Comparison of ENCODE assay signal across 19 cellular contexts in genomic region chr5:156147251-156147947, GRCh38.
DNase-seq lines count a peak whose midpoint lies in the region; ATAC-seq and TF ChIP-seq lines count a peak whose summit lies in the region.
"Had no signal": no experiment of that assay in that cellular context is flagged by ENCODE, and none has a peak within 500 bp of the region (broad histone marks: within the 10 kb centered on the region; RNA-seq: fewer than 3 reads in every experiment).

No MANE protein-coding gene starts in this region.

- ATAC-seq in stimulated activated memory B cell treated with anti-CD40 and anti-IgM and Interleukin-4, amounts not matched to agents 10 μg/mL and 1 μg/mL and 100 μg/mL, for 72 hours: no peak
- ATAC-seq in HG03520 (IDR thresholded peaks at IDR 0.05; ENCODE audit: unreplicated experiment): no peak
- ATAC-seq in HG03025 (IDR thresholded peaks at IDR 0.05; ENCODE audit: low FRiP score, unreplicated experiment): no peak
- ATAC-seq: sciatic nerve, WTC11 had no signal

- H3K4me3 ChIP-seq in AG04449 (ENCODE audit: low read depth, low read length): no peak overlapping the region
- H3K4me3 ChIP-seq: breast epithelium, heart right ventricle had no signal

- H3K9me3 Mint-ChIP-seq in activated naive CD4-positive, alpha-beta T cell treated with anti-CD3 and anti-CD28 coated beads, Interleukin-2, amount 10 ng/mL, durations not matched to agents 7 days and 5 days: no peaks in the 10 kb centered on the region
- peaks cover 5% of the 10 kb centered on the region for H3K9me3 Mint-ChIP-seq in stimulated activated memory B cell treated with anti-CD40 and anti-IgM and Interleukin-4, amounts not matched to agents 10 μg/mL and 1 μg/mL and 100 μg/mL, for 72 hours

- CTCF ChIA-PET in AG04449 (lab: Yijun Ruan, JAX): interaction anchor here (1.0 kb wide), 1 partner anchor 12 kb away, joined by 3 read pairs; no protein-coding TSS in a partner anchor
- CTCF ChIA-PET in activated naive CD4-positive, alpha-beta T cell treated with anti-CD3 and anti-CD28 coated beads, Interleukin-2, amount 10 ng/mL, durations not matched to agents 7 days and 5 days (lab: Charles Lee): no interaction called here

- POLR2A ChIA-PET in AG04449 (lab: Yijun Ruan, JAX): no interaction called here

- no peaks in the 10 kb centered on the region for H3K4me1 Mint-ChIP-seq in activated naive CD4-positive, alpha-beta T cell treated with anti-CD3 and anti-CD28 coated beads, Interleukin-2, amount 10 ng/mL, durations not matched to agents 7 days and 5 days
- H3K4me1 Mint-ChIP-seq in stimulated activated memory B cell treated with anti-CD40 and anti-IgM and Interleukin-4, amounts not matched to agents 10 μg/mL and 1 μg/mL and 100 μg/mL, for 72 hours: no peaks in the 10 kb centered on the region
- H3K4me1 Mint-ChIP-seq: CD8-positive, alpha-beta memory T cell had no signal

- H3K27ac Mint-ChIP-seq in activated naive CD4-positive, alpha-beta T cell treated with anti-CD3 and anti-CD28 coated beads, Interleukin-2, amount 10 ng/mL, durations not matched to agents 7 days and 5 days: no peak overlapping the region
- H3K27ac Mint-ChIP-seq in stimulated activated memory B cell treated with anti-CD40 and anti-IgM and Interleukin-4, amounts not matched to agents 10 μg/mL and 1 μg/mL and 100 μg/mL, for 72 hours: no peak overlapping the region
- H3K27ac Mint-ChIP-seq: activated CD4-positive, alpha-beta memory T cell treated with anti-CD3 and anti-CD28 coated beads for 36 hours; CD8-positive, alpha-beta memory T cell; WTC11 had no signal

- no peak overlapping the region for H3K4me3 Mint-ChIP-seq in activated naive CD4-positive, alpha-beta T cell treated with anti-CD3 and anti-CD28 coated beads, Interleukin-2, amount 10 ng/mL, durations not matched to agents 7 days and 5 days
- no peak overlapping the region for H3K4me3 Mint-ChIP-seq in stimulated activated memory B cell treated with anti-CD40 and anti-IgM and Interleukin-4, amounts not matched to agents 10 μg/mL and 1 μg/mL and 100 μg/mL, for 72 hours
- H3K4me3 Mint-ChIP-seq: activated CD4-positive, alpha-beta memory T cell treated with anti-CD3 and anti-CD28 coated beads for 36 hours; CD8-positive, alpha-beta memory T cell; WTC11 had no signal

- DNase-seq in AG04449 (ENCODE audit: low read depth, low spot score) (peak; percentile 86), GM04504 (ENCODE audit: low read depth) (peak; percentile 72), amniotic epithelial cell (ENCODE audit: low read depth) (peak; percentile 27), iris pigment epithelial cell (ENCODE audit: low read depth) (peak; percentile 1)
- DNase-seq in activated naive CD4-positive, alpha-beta T cell treated with anti-CD3 and anti-CD28 coated beads, Interleukin-2, amount 10 ng/mL, durations not matched to agents 7 days and 5 days: no peak
- DNase-seq: ACHN; activated CD4-positive, alpha-beta memory T cell treated with anti-CD3 and anti-CD28 coated beads for 36 hours; activated gamma-delta T cell; activated T-cell treated with anti-CD3 and anti-CD28 coated beads for 4 hours; CD8-positive, alpha-beta memory T cell; cortex of kidney; heart right ventricle; substantia nigra had no signal

- no peak for TF ChIP-seq CTCF in AG04449 (IDR thresholded peaks at IDR 0.05; ENCODE audit: insufficient read depth, low read length, missing control alignments)

- H3K27me3 Mint-ChIP-seq in activated naive CD4-positive, alpha-beta T cell treated with anti-CD3 and anti-CD28 coated beads, Interleukin-2, amount 10 ng/mL, durations not matched to agents 7 days and 5 days: no peaks in the 10 kb centered on the region
- H3K27me3 Mint-ChIP-seq in stimulated activated memory B cell treated with anti-CD40 and anti-IgM and Interleukin-4, amounts not matched to agents 10 μg/mL and 1 μg/mL and 100 μg/mL, for 72 hours: no peaks in the 10 kb centered on the region
- H3K27me3 Mint-ChIP-seq: activated CD4-positive, alpha-beta memory T cell treated with anti-CD3 and anti-CD28 coated beads for 36 hours; CD8-positive, alpha-beta memory T cell had no signal

- H3K36me3 Mint-ChIP-seq in activated naive CD4-positive, alpha-beta T cell treated with anti-CD3 and anti-CD28 coated beads, Interleukin-2, amount 10 ng/mL, durations not matched to agents 7 days and 5 days: no peaks in the 10 kb centered on the region
- H3K36me3 Mint-ChIP-seq in stimulated activated memory B cell treated with anti-CD40 and anti-IgM and Interleukin-4, amounts not matched to agents 10 μg/mL and 1 μg/mL and 100 μg/mL, for 72 hours: no peaks in the 10 kb centered on the region
- H3K36me3 Mint-ChIP-seq: activated CD4-positive, alpha-beta memory T cell treated with anti-CD3 and anti-CD28 coated beads for 36 hours had no signal
